ENCODE assay signal across 26 cellular contexts in the genomic region with DNA sequence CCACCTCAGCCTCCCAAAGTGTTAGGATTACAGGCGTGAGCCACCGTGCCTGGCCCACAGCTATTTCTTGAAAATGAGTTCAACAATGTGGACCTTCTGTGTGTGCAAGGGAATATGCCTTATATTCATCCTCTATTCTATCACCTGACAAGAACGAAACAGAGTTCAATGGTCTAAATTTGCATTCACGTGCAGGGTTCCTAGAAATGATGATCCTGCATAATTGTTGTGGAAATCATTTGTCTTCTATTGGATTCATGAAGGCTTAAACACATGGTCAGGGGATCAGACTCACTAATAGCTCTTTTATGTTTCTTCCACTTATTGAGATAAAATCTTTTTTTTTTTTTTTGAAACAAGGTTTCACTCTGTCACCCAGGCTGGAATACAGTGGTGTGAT. TPM values are rescaled to one million over a fixed set of nuclear protein-coding genes. Genes with fewer than 3 reads are reported as not detected.
A peak's percentile ranks its signal among the peaks of the same experiment; 100 is the strongest.
DNase-seq lines count a peak whose midpoint lies in the region; ATAC-seq, FAIRE-seq and TF ChIP-seq lines count a peak whose summit lies in the region.
"Had no signal": no experiment of that assay in that cellular context is flagged by ENCODE, and none has a peak within 500 bp of the region (broad histone marks: within the 10 kb centered on the region; RNA-seq: fewer than 3 reads in every experiment).

No MANE protein-coding gene starts in this region.

- H2AK5ac ChIP-seq in IMR-90 (ENCODE audit: low read depth, low read length): no peak overlapping the region

- H3K9ac ChIP-seq in IMR-90 (ENCODE audit: low read depth, low read length): no peak overlapping the region
- H3K9ac ChIP-seq: BLaER1 had no signal

- CTCF ChIA-PET in A549 (lab: Yijun Ruan, JAX) (interaction anchor here (1.6 to 3.4 kb wide), 3 partner anchors 14 to 52 kb away, joined by 4 to 10 read pairs (median 4); no protein-coding TSS in a partner anchor), IMR-90 (lab: Yijun Ruan, JAX) (interaction anchor here (0.6 kb wide), 1 partner anchor 995 kb away, joined by 3 read pairs; no protein-coding TSS in a partner anchor)

- H4K8ac ChIP-seq in IMR-90 (ENCODE audit: low read depth in 2 of 2, low read length in 2 of 2): no peak overlapping the region

- H3K56ac ChIP-seq in IMR-90 (ENCODE audit: extremely low read depth, insufficient read depth, low read length): no peak overlapping the region

- no peak overlapping the region for H3K27ac ChIP-seq in A549
- no peak overlapping the region for H3K27ac ChIP-seq in IMR-90 (ENCODE audit: insufficient read depth, low read length)
- H3K27ac ChIP-seq: BLaER1 had no signal

- H3K9me1 ChIP-seq in IMR-90 (ENCODE audit: insufficient read depth, low read length): peaks cover 9% of the 10 kb centered on the region

- no peak overlapping the region for H3K18ac ChIP-seq in IMR-90 (ENCODE audit: low read depth, low read length)

- H2BK20ac ChIP-seq in IMR-90 (ENCODE audit: low read depth, low read length): no peak overlapping the region

- H2BK15ac ChIP-seq in IMR-90 (ENCODE audit: low read depth, low read length): no peak overlapping the region

- H3K4me1 ChIP-seq in A549 (peaks cover 14% of the 10 kb centered on the region), IMR-90 (ENCODE audit: control insufficient read depth, insufficient read depth, low read length) (peaks cover 7% of the 10 kb centered on the region; the same call in 1 of the 2 replicates)
- H3K4me1 ChIP-seq: BE2C, BLaER1 had no signal

- H3K4me3 ChIP-seq in A549 (no peak overlapping the region), IMR-90 (ENCODE audit: insufficient read depth, low read depth, low read length) (no peak overlapping the region)
- H3K4me3 ChIP-seq: BLaER1, GM12878 had no signal

- no peak overlapping the region for H3K14ac ChIP-seq in IMR-90 (replicated peaks; ENCODE audit: low read depth, low read length)

- dilution Hi-C loops in IMR-90 (cut with HindIII; ENCODE audit: low sequenced_read_pairs, unreplicated experiment): no loop called here

- H3K4ac ChIP-seq in IMR-90 (ENCODE audit: low read depth, low read length): no peak overlapping the region

- ATAC-seq in A549 (no peak), IMR-90 (ENCODE audit: low read depth) (no peak), GM19023 (IDR thresholded peaks at IDR 0.05; ENCODE audit: unreplicated experiment) (no peak)
- ATAC-seq: GM12878 had no signal

- H2AK9ac ChIP-seq in IMR-90 (replicated peaks; ENCODE audit: low read depth, low read length, poor library complexity): no peak overlapping the region

- DNase-seq in A549 (ENCODE audit: low read depth in 1 of 2, low spot score in 1 of 2) (no peak), IMR-90 (no peak), ACHN (no peak)
- DNase-seq: 8988T; BE2C; C1 segment of cervical spinal cord; CD4-positive, alpha-beta memory T cell; CD4-positive, CD25-positive, alpha-beta regulatory T cell; CD8-positive, alpha-beta memory T cell; COR-L47; DMS 273 treated with DMSO at 0.1 percent for 48 hours; DMS153; DMS53; DMS79; DND-41; EL; GDM1 had no signal

- no peak overlapping the region for H4K91ac ChIP-seq in IMR-90 (ENCODE audit: insufficient read depth, low read depth, low read length)

- no peak overlapping the region for H2AFZ ChIP-seq in IMR-90 (replicated peaks; ENCODE audit: low read length, poor library complexity)

- TF ChIP-seq POLR2A in A549 (IDR thresholded peaks at IDR 0.05; ENCODE audit: low read length): no peak
- no peak for TF ChIP-seq POLR2A in IMR-90 (IDR thresholded peaks at IDR 0.05; ENCODE audit: low read depth, low read length)

- H4K5ac ChIP-seq in IMR-90 (ENCODE audit: low read depth, low read length): no peak overlapping the region

- H3K4me2 ChIP-seq in A549: no peak overlapping the region
- H3K4me2 ChIP-seq in IMR-90 (ENCODE audit: low read depth, low read length): no peak overlapping the region
- H3K4me2 ChIP-seq: BLaER1 had no signal

- POLR2A ChIA-PET in A549 (lab: Yijun Ruan, JAX): no interaction called here
- POLR2A ChIA-PET in IMR-90 (lab: Charles Lee; ENCODE audit: unreplicated experiment): no interaction called here

- WGBS in A549 (ENCODE audit: missing lambda C conversion rate): 92% methylated on average over 4 of the region's 4 CpGs
- no CpG with 5 or more reads among the region's 4 CpGs for WGBS in IMR-90 (ENCODE audit: extremely low coverage in 2 of 2, insufficient read length in 1 of 2), 2 experiments

- BruUV-seq in IMR-90 (replicated peaks; lab: Mats Ljungman, UMichigan): no TSS peak

- TF ChIP-seq CTCF in A549 (IDR thresholded peaks at IDR 0.05) (no peak), IMR-90 (conservative IDR thresholded peaks at IDR 0.05; ENCODE audit: low read depth, low read length) (no peak)

- H3K79me1 ChIP-seq in IMR-90 (ENCODE audit: low read depth in 1 of 2, low read length in 2 of 2): peaks cover 21 to 59% of the 10 kb centered on the region in 2 experiments; a peak in 3 of 4 replicates

- FAIRE-seq in A549 (lab: Jason Lieb, UNC) (no peak), islet of Langerhans (lab: Jason Lieb, UNC) (peak; percentile 38)
- FAIRE-seq: A204.1, GM12878, GM12892, GM18507, GM19239 had no signal

- H3K23ac ChIP-seq in IMR-90 (ENCODE audit: low read depth, low read length): no peak overlapping the region

- no peak overlapping the region for H2BK5ac ChIP-seq in IMR-90 (ENCODE audit: low read depth, low read length, poor library complexity, severe bottlenecking)

- peaks cover 4% of the 10 kb centered on the region; the same call in 1 of the 2 replicates for H4K20me1 ChIP-seq in IMR-90 (ENCODE audit: insufficient read depth, low read length)
- H4K20me1 ChIP-seq: BLaER1 had no signal

- H3K27me3 ChIP-seq in IMR-90 (ENCODE audit: control insufficient read depth, insufficient read depth, low read length): no peaks in the 10 kb centered on the region
- H3K27me3 ChIP-seq: BE2C, BLaER1 had no signal

- in situ Hi-C loops in IMR-90 (cut with MboI; ENCODE audit: low sequenced_read_pairs) (no loop called here), ACHN (cut with HindIII; ENCODE audit: low pct_ligation_motif_present, low pct_unique_long_range_greater_than_20kb, low sequenced_read_pairs) (no loop called here)

- TF ChIP-seq RAD21 in A549 (conservative IDR thresholded peaks at IDR 0.05 in 1 of 2, IDR thresholded peaks at IDR 0.05 in 1 of 2): no peak
- TF ChIP-seq RAD21 in IMR-90 (IDR thresholded peaks at IDR 0.05; ENCODE audit: low read length): no peak

- no peaks in the 10 kb centered on the region for H3K9me3 ChIP-seq in A549
- H3K9me3 ChIP-seq in IMR-90 (ENCODE audit: control insufficient read depth, insufficient read depth, low read length): no peaks in the 10 kb centered on the region
- H3K9me3 ChIP-seq: BE2C, BLaER1 had no signal

- intact Hi-C loops in IMR-90 (cut with micrococcal nuclease): no loop called here

- no peaks in the 10 kb centered on the region for H3K36me3 ChIP-seq in IMR-90 (ENCODE audit: control insufficient read depth, insufficient read depth, low read length)
- H3K36me3 ChIP-seq: BE2C, BLaER1 had no signal

- no peak overlapping the region for H2BK120ac ChIP-seq in IMR-90 (ENCODE audit: low read depth, low read length)

- TF ChIP-seq EP300 in A549 (IDR thresholded peaks at IDR 0.05): no peak

TF ChIP-seq in A549, 52 proteins besides CTCF, POLR2A, EP300 and RAD21 (continues in another document):
- TF ChIP-seq ZNF302 (CRISPR knock-in tag; IDR thresholded peaks at IDR 0.05): no peak
- TF ChIP-seq CEBPB (IDR thresholded peaks at IDR 0.05): no peak
- TF ChIP-seq, protein P1, sequence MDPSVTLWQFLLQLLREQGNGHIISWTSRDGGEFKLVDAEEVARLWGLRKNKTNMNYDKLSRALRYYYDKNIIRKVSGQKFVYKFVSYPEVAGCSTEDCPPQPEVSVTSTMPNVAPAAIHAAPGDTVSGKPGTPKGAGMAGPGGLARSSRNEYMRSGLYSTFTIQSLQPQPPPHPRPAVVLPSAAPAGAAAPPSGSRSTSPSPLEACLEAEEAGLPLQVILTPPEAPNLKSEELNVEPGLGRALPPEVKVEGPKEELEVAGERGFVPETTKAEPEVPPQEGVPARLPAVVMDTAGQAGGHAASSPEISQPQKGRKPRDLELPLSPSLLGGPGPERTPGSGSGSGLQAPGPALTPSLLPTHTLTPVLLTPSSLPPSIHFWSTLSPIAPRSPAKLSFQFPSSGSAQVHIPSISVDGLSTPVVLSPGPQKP (IDR thresholded peaks at IDR 0.05; ENCODE audit: low read depth, low read length): no peak
- TF ChIP-seq HDAC2 (IDR thresholded peaks at IDR 0.05): no peak
- no peak for TF ChIP-seq PHF8 (IDR thresholded peaks at IDR 0.05; ENCODE audit: borderline replicate concordance, low read depth)
- peak; percentile 68 for TF ChIP-seq MAFK (IDR thresholded peaks at IDR 0.05; ENCODE audit: partially characterized antibody)
- TF ChIP-seq HOXB13 (CRISPR knock-in tag; IDR thresholded peaks at IDR 0.05; ENCODE audit: low read depth): no peak

TF ChIP-seq in IMR-90, 13 proteins besides CTCF, POLR2A, EP300 and RAD21:
- TF ChIP-seq CHD1 (IDR thresholded peaks at IDR 0.05; ENCODE audit: low read depth, low read length) (no peak), MAFK (IDR thresholded peaks at IDR 0.05; ENCODE audit: low read depth, low read length) (0 out of 2 replicates have a peak, but pooled peaks have one; percentile 5)
TF ChIP-seq in IMR-90: peak in this region for 1.

RNA-seq across cellular contexts. Expression of a gene that starts 23.7 kb away (rescaled TPM):
- polyA plus RNA-seq in A549 (2011; rRNA removed): 27.7 and 37.9 TPM in 2 replicates
- 13.5 and 18.1 TPM in 2 replicates for polyA plus RNA-seq in A549 (2012; cell fraction: cytosol; rRNA removed)
- 10.8 and 14.7 TPM in 2 replicates for polyA plus RNA-seq in A549 (2012; cell fraction: nucleus; rRNA removed)
- polyA plus RNA-seq in A549 (2017; fragmentation: RNase III; extraction: RNeasy Plus Mini Kit Qiagen cat#74134 plus additional on column Dnase treatment): 29.0 to 32.9 TPM (median 32.8 TPM) in 3 replicates
- polyA minus RNA-seq in A549 (2011; rRNA and poly(A)+ RNA removed): 19.2 and 22.8 TPM in 2 replicates
- total RNA-seq in IMR-90 (2012; rRNA removed): 55.0 and 58.6 TPM in 2 replicates
- 51.1 and 63.3 TPM in 2 replicates for polyA plus RNA-seq in IMR-90 (2012; rRNA removed)
- polyA plus RNA-seq in IMR-90 (2012; cell fraction: cytosol; rRNA removed): 27.9 and 34.6 TPM in 2 replicates
- polyA plus RNA-seq in IMR-90 (2012; cell fraction: nucleus; rRNA removed; ENCODE audit: low replicate concordance): 18.2 and 48.5 TPM in 2 replicates
- total RNA-seq: CD4-positive, CD25-positive, alpha-beta regulatory T cell; G401 had no signal
